30 cellular contexts compared by ENCODE assay signal in the genomic region with DNA sequence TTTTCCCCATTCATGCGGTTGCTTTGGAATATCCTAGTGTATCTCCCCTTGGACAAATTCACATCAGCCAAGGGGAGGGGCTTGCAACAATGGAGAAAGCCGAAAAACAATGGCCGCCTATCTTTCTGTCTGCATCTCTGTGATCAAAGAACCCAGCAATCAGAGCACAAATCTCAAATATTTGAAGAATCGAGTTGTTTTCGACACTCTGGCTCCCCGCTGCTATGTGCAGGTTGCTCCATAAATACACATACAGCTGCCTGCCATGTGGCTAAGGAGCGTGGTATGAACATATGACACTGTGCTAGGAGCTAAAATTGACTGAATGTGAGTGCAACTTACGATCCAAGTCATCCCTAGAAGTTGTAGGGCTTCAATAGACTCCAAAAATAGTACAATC. TPM values are rescaled to one million over a fixed set of nuclear protein-coding genes. Genes with fewer than 3 reads are reported as not detected.
"Had no signal": no experiment of that assay in that cellular context is flagged by ENCODE, and none has a peak within 500 bp of the region (broad histone marks: within the 10 kb centered on the region; RNA-seq: fewer than 3 reads in every experiment).

No MANE protein-coding gene starts in this region.

- H3K4me3 ChIP-seq: lung, sigmoid colon, spleen, thyroid gland had no signal

- DNase-seq: activated CD4-positive, alpha-beta T cell treated with anti-CD3 and anti-CD28 coated beads, Interleukin-2, amount 10 ng/mL, durations not matched to agents 7 days and 5 days; activated CD4-positive, CD25-positive, alpha-beta regulatory T cell treated with anti-CD3 and anti-CD28 coated beads, Interleukin-2, amount 50 U/mL, for 72 hours; activated CD8-positive, alpha-beta memory T cell treated with anti-CD3 and anti-CD28 coated beads, Interleukin-2, amount 10 ng/mL, durations not matched to agents 7 days and 5 days; activated CD8-positive, alpha-beta T cell treated with anti-CD3 and anti-CD28 coated beads for 36 hours; activated effector memory CD4-positive, alpha-beta T cell treated with anti-CD3 and anti-CD28 coated beads, Interleukin-2, amount 50 U/mL, for 16 hours; activated naive CD4-positive, alpha-beta T cell treated with anti-CD3 and anti-CD28 coated beads, Interleukin-2, amount 10 ng/mL, durations not matched to agents 7 days and 5 days; activated T-cell treated with anti-CD3 and anti-CD28 coated beads for 4 hours; amygdala; effector CD4-positive, alpha-beta T cell; erythroblast; foreskin melanocyte; kidney; naive thymus-derived CD4-positive, alpha-beta T cell; sigmoid colon; spleen; stimulated activated CD4-positive, alpha-beta T cell treated with anti-CD3 and anti-CD28 coated beads, Interleukin-4, amount 100 ng/mL, for 1 hour; stimulated activated naive CD4-positive, alpha-beta T cell treated with Interleukin-2 at 50 U/mL for 16 hours; T-helper 2 cell; thyroid gland had no signal

- H3K4me1 ChIP-seq: sigmoid colon, spleen, thyroid gland had no signal

- ATAC-seq: activated CD8-positive, alpha-beta memory T cell treated with anti-CD3 and anti-CD28 coated beads, Interleukin-2, amount 10 ng/mL, durations not matched to agents 7 days and 5 days; activated CD8-positive, alpha-beta T cell treated with anti-CD3 and anti-CD28 coated beads for 36 hours; naive thymus-derived CD4-positive, alpha-beta T cell had no signal

- H3K36me3 ChIP-seq: sigmoid colon, spleen, thyroid gland had no signal

- H3K9me3 ChIP-seq: sigmoid colon, spleen, thyroid gland had no signal

- H3K27me3 ChIP-seq: thyroid gland had no signal

- H3K27ac ChIP-seq: sigmoid colon, spleen, thyroid gland, VCaP had no signal

RNA-seq across cellular contexts. Expression of a gene that starts 8.5 kb away (rescaled TPM):
- total RNA-seq: activated CD4-positive, alpha-beta T cell treated with anti-CD3 and anti-CD28 coated beads, Interleukin-2, amount 10 ng/mL, durations not matched to agents 7 days and 5 days; activated CD8-positive, alpha-beta memory T cell treated with anti-CD3 and anti-CD28 coated beads, Interleukin-2, amount 10 ng/mL, durations not matched to agents 7 days and 5 days; activated CD8-positive, alpha-beta T cell treated with anti-CD3 and anti-CD28 coated beads for 36 hours; cerebellum; lung; mesenteric fat pad; mucosa of gallbladder; naive thymus-derived CD4-positive, alpha-beta T cell; neural crest cell; osteoblast; posterior vena cava; renal cortical epithelial cell; sigmoid colon; subcutaneous adipose tissue; thyroid gland; ureter had no signal
- polyA plus RNA-seq: lung; naive thymus-derived CD4-positive, alpha-beta T cell; sigmoid colon; spleen had no signal

RNA-seq across cellular contexts. Expression of a gene that starts 47.2 kb away (rescaled TPM):
- total RNA-seq: activated CD4-positive, alpha-beta T cell treated with anti-CD3 and anti-CD28 coated beads, Interleukin-2, amount 10 ng/mL, durations not matched to agents 7 days and 5 days; activated CD8-positive, alpha-beta memory T cell treated with anti-CD3 and anti-CD28 coated beads, Interleukin-2, amount 10 ng/mL, durations not matched to agents 7 days and 5 days; activated CD8-positive, alpha-beta T cell treated with anti-CD3 and anti-CD28 coated beads for 36 hours; cerebellum; kidney; mesenteric fat pad; mucosa of gallbladder; neural crest cell; osteoblast; posterior vena cava; renal cortical epithelial cell; sigmoid colon; spleen; subcutaneous adipose tissue; thyroid gland; ureter had no signal
- polyA plus RNA-seq: lung; naive thymus-derived CD4-positive, alpha-beta T cell; sigmoid colon; spleen had no signal
